In genomic region chr1:119367332-119368124, GRCh38 we compare ENCODE assay signal across 9 cellular contexts. TPM values are rescaled to one million over a fixed set of nuclear protein-coding genes. Genes with fewer than 3 reads are reported as not detected.
DNase-seq lines count a peak whose midpoint lies in the region; ATAC-seq, FAIRE-seq and TF ChIP-seq lines count a peak whose summit lies in the region.
"Had no signal": no experiment of that assay in that cellular context is flagged by ENCODE, and none has a peak within 500 bp of the region (broad histone marks: within the 10 kb centered on the region; RNA-seq: fewer than 3 reads in every experiment).

No MANE protein-coding gene starts in this region.

- TF ChIP-seq CTCF in Caco-2 (IDR thresholded peaks at IDR 0.05; ENCODE audit: insufficient read depth in 1 of 2, low read depth in 1 of 2, low read length in 1 of 2, severe bottlenecking in 1 of 2, unreplicated experiment in 1 of 2), result peak; percentile 65 to 87

- 63 to 75% (median 71%) methylated on average over 13 of the region's 13 CpGs for WGBS in small intestine, 3 donors

- ATAC-seq in GM18861 (IDR thresholded peaks at IDR 0.05; ENCODE audit: unreplicated experiment) (no peak), GM18502 (IDR thresholded peaks at IDR 0.05; ENCODE audit: poor library complexity, unreplicated experiment) (no peak), HG03457 (IDR thresholded peaks at IDR 0.05; ENCODE audit: unreplicated experiment) (no peak)

- H3K4me3 Mint-ChIP-seq in Caco-2 (ENCODE audit: unreplicated experiment), result no peak overlapping the region

- H3K27ac Mint-ChIP-seq in Caco-2 (ENCODE audit: unreplicated experiment), result no peak overlapping the region

- intact Hi-C loops in Caco-2 (cut with micrococcal nuclease; ENCODE audit: unreplicated experiment), result loop anchor here (1.0 to 2.0 kb wide), 3 partner anchors 53 to 92 kb away; no protein-coding TSS in a partner anchor

- peak in 1 of 2 experiments; percentile 21 for DNase-seq in Caco-2
- peak; percentile 63 for DNase-seq in HEK293T (ENCODE audit: extremely low spot score)
- DNase-seq in SK-MEL-5 (ENCODE audit: low read depth, low spot score), result peak; percentile 80
- DNase-seq in glomerular endothelial cell (ENCODE audit: extremely low read depth, low read depth, low spot score), result peak; percentile 20
- peak; percentile 16 for DNase-seq in small intestine

- H3K27me3 ChIP-seq in Caco-2 (replicated peaks; ENCODE audit: control insufficient read depth, insufficient read depth, low read length) (no peaks in the 10 kb centered on the region), small intestine (ENCODE audit: control insufficient read depth in 2 of 2, insufficient read depth in 2 of 2, low read length in 2 of 2) (peaks cover 0 to 3% of the 10 kb centered on the region in 2 donors)

- no peaks in the 10 kb centered on the region for H3K36me3 Mint-ChIP-seq in Caco-2 (ENCODE audit: insufficient read depth, unreplicated experiment)

- H3K9me3 ChIP-seq in Caco-2 (no peaks in the 10 kb centered on the region), small intestine (ENCODE audit: control insufficient read depth, low read depth) (no peaks in the 10 kb centered on the region)
- H3K9me3 ChIP-seq: neutrophil had no signal

- POLR2A ChIA-PET in Caco-2 (lab: Charles Lee) (no interaction called here), HEK293T (lab: Yijun Ruan, JAX) (interaction anchor here (1.8 kb wide), 1 partner anchor 227 kb away, joined by 4 read pairs; the partner anchor contains the start of gene WARS2)

- in situ Hi-C loops in SK-MEL-5 (cut with HindIII; ENCODE audit: low pct_unique_long_range_greater_than_20kb, low sequenced_read_pairs), result no loop called here

- no TSS peak for BruUV-seq in Caco-2 (replicated peaks; lab: Mats Ljungman, UMichigan)

- CTCF ChIA-PET in Caco-2 (lab: Charles Lee) (interaction anchor here (1.3 to 1.7 kb wide), 2 partner anchors 85 to 93 kb away, joined by 3 to 5 read pairs; no protein-coding TSS in a partner anchor), HEK293T (lab: Yijun Ruan, JAX) (interaction anchor here (0.6 to 2.5 kb wide), 7 partner anchors 9 to 92 kb away, joined by 3 to 11 read pairs (median 4); no protein-coding TSS in a partner anchor)

- H3K4me1 ChIP-seq in Caco-2 (no peaks in the 10 kb centered on the region), small intestine (ENCODE audit: control insufficient read depth in 2 of 2, insufficient read depth in 1 of 2, low read depth in 1 of 2, low read length in 1 of 2) (no peaks in the 10 kb centered on the region)

- no peaks in the 10 kb centered on the region for H3K36me3 ChIP-seq in Caco-2 (ENCODE audit: control insufficient read depth, insufficient read depth, low read length)
- no peaks in the 10 kb centered on the region for H3K36me3 ChIP-seq in small intestine (ENCODE audit: control insufficient read depth in 2 of 2, insufficient read depth in 2 of 2, low read length in 2 of 2)
- H3K36me3 ChIP-seq: neutrophil had no signal

- H3K4me1 Mint-ChIP-seq in Caco-2 (ENCODE audit: low read depth, unreplicated experiment), result no peaks in the 10 kb centered on the region

- no peaks in the 10 kb centered on the region for H3K27me3 Mint-ChIP-seq in Caco-2 (ENCODE audit: insufficient read depth, unreplicated experiment)

- FAIRE-seq in small intestine (lab: Jason Lieb, UNC), result no peak

- H3K4me3 ChIP-seq in Caco-2 (ENCODE audit: low read depth, low read length), result no peak overlapping the region
- no peak overlapping the region for H3K4me3 ChIP-seq in small intestine (ENCODE audit: low read depth in 1 of 2, low read length in 2 of 2)

- no peak overlapping the region for H3K27ac ChIP-seq in small intestine (ENCODE audit: low read depth in 1 of 2, low read length in 1 of 2)
- H3K27ac ChIP-seq: neutrophil had no signal

- H3K9me3 Mint-ChIP-seq in Caco-2 (ENCODE audit: unreplicated experiment), result no peaks in the 10 kb centered on the region

TF ChIP-seq in HEK293T, 16 proteins besides CTCF, POLR2A, EP300 and RAD21:
- TF ChIP-seq SUZ12 (IDR thresholded peaks at IDR 0.05), result no peak
- no peak for TF ChIP-seq TARDBP (IDR thresholded peaks at IDR 0.05)
- no peak for TF ChIP-seq ZNF384 (IDR thresholded peaks at IDR 0.05)
- no peak for TF ChIP-seq FOXK2 (IDR thresholded peaks at IDR 0.05)
- TF ChIP-seq FOXA1 (IDR thresholded peaks at IDR 0.05), result no peak
- TF ChIP-seq CTBP1 (IDR thresholded peaks at IDR 0.05; ENCODE audit: borderline replicate concordance), result no peak
- TF ChIP-seq FOXM1 (IDR thresholded peaks at IDR 0.05; ENCODE audit: borderline replicate concordance), result no peak
- no peak for TF ChIP-seq LEF1 (IDR thresholded peaks at IDR 0.05; ENCODE audit: borderline replicate concordance)
- TF ChIP-seq, protein P1, sequence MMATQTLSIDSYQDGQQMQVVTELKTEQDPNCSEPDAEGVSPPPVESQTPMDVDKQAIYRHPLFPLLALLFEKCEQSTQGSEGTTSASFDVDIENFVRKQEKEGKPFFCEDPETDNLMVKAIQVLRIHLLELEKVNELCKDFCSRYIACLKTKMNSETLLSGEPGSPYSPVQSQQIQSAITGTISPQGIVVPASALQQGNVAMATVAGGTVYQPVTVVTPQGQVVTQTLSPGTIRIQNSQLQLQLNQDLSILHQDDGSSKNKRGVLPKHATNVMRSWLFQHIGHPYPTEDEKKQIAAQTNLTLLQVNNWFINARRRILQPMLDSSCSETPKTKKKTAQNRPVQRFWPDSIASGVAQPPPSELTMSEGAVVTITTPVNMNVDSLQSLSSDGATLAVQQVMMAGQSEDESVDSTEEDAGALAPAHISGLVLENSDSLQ (IDR thresholded peaks at IDR 0.05), result no peak
- no peak for TF ChIP-seq HDGF (IDR thresholded peaks at IDR 0.05; ENCODE audit: borderline replicate concordance)
- no peak for TF ChIP-seq BHLHE40 (IDR thresholded peaks at IDR 0.05; ENCODE audit: borderline replicate concordance)
- no peak for TF ChIP-seq NFRKB (IDR thresholded peaks at IDR 0.05)
- no peak for TF ChIP-seq ELF4 (IDR thresholded peaks at IDR 0.05)
- TF ChIP-seq L3MBTL2 (conservative IDR thresholded peaks at IDR 0.05), result no peak
- TF ChIP-seq SP1 (IDR thresholded peaks at IDR 0.05), result no peak
- no peak for TF ChIP-seq ARNT (IDR thresholded peaks at IDR 0.05)

RNA-seq across cellular contexts. Expression of gene HAO2, which starts 1.1 kb away (rescaled TPM):
- total RNA-seq in Caco-2 (2022) (0.27 and 0.39 TPM in 2 replicates), glomerular endothelial cell (not detected in 2 replicates)
- total RNA-seq in SK-MEL-5 (2014; rRNA removed; shearing (Covaris generic)), result 0.21 and 0.43 TPM in 2 replicates
- 0.14 and 0.38 TPM in 2 replicates for polyA plus RNA-seq in SK-MEL-5 (2015; cell fraction: cytosol; rRNA removed)
- 0.74 and 10.4 TPM in 2 replicates for polyA plus RNA-seq in SK-MEL-5 (2015; cell fraction: nucleus; rRNA removed)
- under 1 TPM in 1 of 3 donors, not detected in 2; 0.04 TPM for polyA plus RNA-seq in small intestine

RNA-seq across cellular contexts. Expression of gene HSD3B2, which starts 47.4 kb away (rescaled TPM):
- total RNA-seq in Caco-2 (2022) (not detected in 2 replicates), glomerular endothelial cell (not detected in 2 replicates)
- 0.32 and 1.1 TPM in 2 replicates for total RNA-seq in SK-MEL-5 (2014; rRNA removed; shearing (Covaris generic))
- 0.98 and 1.9 TPM in 2 replicates for polyA plus RNA-seq in SK-MEL-5 (2015; cell fraction: cytosol; rRNA removed)
- polyA plus RNA-seq in SK-MEL-5 (2015; cell fraction: nucleus; rRNA removed), result 0.41 TPM in 1 of 2 replicates, not detected in the other
- polyA plus RNA-seq in small intestine, result 1 to 10 TPM in 1 of 3 donors, under 1 TPM in 1, not detected in 1; 0.07 to 1.6 TPM
